ENCODE assay signal across 10 cellular contexts in genomic region chr12:59827767-59828166, GRCh38.
"Had no signal": no experiment of that assay in that cellular context is flagged by ENCODE, and none has a peak within 500 bp of the region (broad histone marks: within the 10 kb centered on the region; RNA-seq: fewer than 3 reads in every experiment).

No MANE protein-coding gene starts in this region.

- H3K4me2 ChIP-seq: KMS-11 had no signal

- H3K36me3 ChIP-seq: HAP-1 had no signal

- H2AFZ ChIP-seq: GM23248 had no signal

- ATAC-seq: HCT116 had no signal

- H3K4me3 ChIP-seq: GM23248, HAP-1 had no signal

- H3K27ac ChIP-seq: GM23248, KMS-11 had no signal

- H3K4me3 Mint-ChIP-seq: HFFc6 had no signal

- H3K9ac ChIP-seq: GM23248, KMS-11 had no signal

- FAIRE-seq: HTR-8/SVneo had no signal

- H3K4me1 ChIP-seq: HAP-1 had no signal

- H3K27ac Mint-ChIP-seq: HFFc6 had no signal

- H3K9me3 ChIP-seq: HAP-1 had no signal

- DNase-seq: GOT3, H7, Karpas-422, KBM-7 had no signal

- H3K9me3 Mint-ChIP-seq: HFFc6 had no signal
